Comparison of ENCODE assay signal across 2 cellular contexts in genomic region chr15:81575436-81576123, GRCh38.
TF ChIP-seq lines count a peak whose summit lies in the region.

No MANE protein-coding gene starts in this region.

TF ChIP-seq in HEK293T, 16 proteins besides CTCF, POLR2A, EP300 and RAD21 (continued from another document):
- TF ChIP-seq ELF4 (IDR thresholded peaks at IDR 0.05) (no peak), TARDBP (IDR thresholded peaks at IDR 0.05) (no peak), ARNT (IDR thresholded peaks at IDR 0.05) (no peak), L3MBTL2 (conservative IDR thresholded peaks at IDR 0.05) (no peak), BHLHE40 (IDR thresholded peaks at IDR 0.05; ENCODE audit: borderline replicate concordance) (no peak), SP1 (IDR thresholded peaks at IDR 0.05) (no peak), FOXA1 (IDR thresholded peaks at IDR 0.05) (no peak), SUZ12 (IDR thresholded peaks at IDR 0.05) (no peak), CTBP1 (IDR thresholded peaks at IDR 0.05; ENCODE audit: borderline replicate concordance) (no peak)

TF ChIP-seq in neural cell, 6 proteins besides CTCF, POLR2A, EP300 and RAD21 (continued from another document):
- TF ChIP-seq, protein P1, sequence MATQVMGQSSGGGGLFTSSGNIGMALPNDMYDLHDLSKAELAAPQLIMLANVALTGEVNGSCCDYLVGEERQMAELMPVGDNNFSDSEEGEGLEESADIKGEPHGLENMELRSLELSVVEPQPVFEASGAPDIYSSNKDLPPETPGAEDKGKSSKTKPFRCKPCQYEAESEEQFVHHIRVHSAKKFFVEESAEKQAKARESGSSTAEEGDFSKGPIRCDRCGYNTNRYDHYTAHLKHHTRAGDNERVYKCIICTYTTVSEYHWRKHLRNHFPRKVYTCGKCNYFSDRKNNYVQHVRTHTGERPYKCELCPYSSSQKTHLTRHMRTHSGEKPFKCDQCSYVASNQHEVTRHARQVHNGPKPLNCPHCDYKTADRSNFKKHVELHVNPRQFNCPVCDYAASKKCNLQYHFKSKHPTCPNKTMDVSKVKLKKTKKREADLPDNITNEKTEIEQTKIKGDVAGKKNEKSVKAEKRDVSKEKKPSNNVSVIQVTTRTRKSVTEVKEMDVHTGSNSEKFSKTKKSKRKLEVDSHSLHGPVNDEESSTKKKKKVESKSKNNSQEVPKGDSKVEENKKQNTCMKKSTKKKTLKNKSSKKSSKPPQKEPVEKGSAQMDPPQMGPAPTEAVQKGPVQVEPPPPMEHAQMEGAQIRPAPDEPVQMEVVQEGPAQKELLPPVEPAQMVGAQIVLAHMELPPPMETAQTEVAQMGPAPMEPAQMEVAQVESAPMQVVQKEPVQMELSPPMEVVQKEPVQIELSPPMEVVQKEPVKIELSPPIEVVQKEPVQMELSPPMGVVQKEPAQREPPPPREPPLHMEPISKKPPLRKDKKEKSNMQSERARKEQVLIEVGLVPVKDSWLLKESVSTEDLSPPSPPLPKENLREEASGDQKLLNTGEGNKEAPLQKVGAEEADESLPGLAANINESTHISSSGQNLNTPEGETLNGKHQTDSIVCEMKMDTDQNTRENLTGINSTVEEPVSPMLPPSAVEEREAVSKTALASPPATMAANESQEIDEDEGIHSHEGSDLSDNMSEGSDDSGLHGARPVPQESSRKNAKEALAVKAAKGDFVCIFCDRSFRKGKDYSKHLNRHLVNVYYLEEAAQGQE (IDR thresholded peaks at IDR 0.05; ENCODE audit: borderline replicate concordance), result peak; percentile 36
